ENCODE assay signal across 19 cellular contexts in genomic region chr2:41779873-41780272, GRCh38.
"Had no signal": no experiment of that assay in that cellular context is flagged by ENCODE, and none has a peak within 500 bp of the region (broad histone marks: within the 10 kb centered on the region; RNA-seq: fewer than 3 reads in every experiment).

No MANE protein-coding gene starts in this region.

- H3K4me3 Mint-ChIP-seq: activated B cell treated with CpG ODN at 0.5 μM for 24 hours; activated CD4-positive, alpha-beta T cell treated with anti-CD3 and anti-CD28 coated beads, Interleukin-2, amount 10 ng/mL, durations not matched to agents 7 days and 5 days; activated naive CD4-positive, alpha-beta T cell treated with anti-CD3 and anti-CD28 coated beads for 36 hours; activated T-helper 17 cell treated with anti-CD3 and anti-CD28 coated beads, Interleukin-2, amount 50 U/mL, for 72 hours; natural killer cell; stimulated activated effector memory CD8-positive, alpha-beta T cell treated with anti-CD3 and anti-CD28 coated beads, Interleukin-12 subunit alpha, Interleukin-12 subunit beta, amount 100 ng/mL, for 72 hours had no signal

- H3K36me3 Mint-ChIP-seq: natural killer cell; stimulated activated effector memory CD8-positive, alpha-beta T cell treated with anti-CD3 and anti-CD28 coated beads, Interleukin-12 subunit alpha, Interleukin-12 subunit beta, amount 100 ng/mL, for 72 hours had no signal

- H3K9me3 ChIP-seq: mucosa of descending colon, thyroid gland, uterus had no signal

- H3K27ac Mint-ChIP-seq: activated B cell treated with CpG ODN at 0.5 μM for 24 hours; activated CD4-positive, alpha-beta T cell treated with anti-CD3 and anti-CD28 coated beads, Interleukin-2, amount 10 ng/mL, durations not matched to agents 7 days and 5 days; activated naive CD4-positive, alpha-beta T cell treated with anti-CD3 and anti-CD28 coated beads for 36 hours; activated T-helper 17 cell treated with anti-CD3 and anti-CD28 coated beads, Interleukin-2, amount 50 U/mL, for 72 hours; natural killer cell; stimulated activated effector memory CD8-positive, alpha-beta T cell treated with anti-CD3 and anti-CD28 coated beads, Interleukin-12 subunit alpha, Interleukin-12 subunit beta, amount 100 ng/mL, for 72 hours had no signal

- H3K4me3 ChIP-seq: coronary artery, mucosa of descending colon, smooth muscle cell, thyroid gland, uterus had no signal

- H3K4me1 Mint-ChIP-seq: activated B cell treated with CpG ODN at 0.5 μM for 24 hours; activated CD4-positive, alpha-beta T cell treated with anti-CD3 and anti-CD28 coated beads, Interleukin-2, amount 10 ng/mL, durations not matched to agents 7 days and 5 days; activated T-helper 17 cell treated with anti-CD3 and anti-CD28 coated beads, Interleukin-2, amount 50 U/mL, for 72 hours; natural killer cell; stimulated activated effector memory CD8-positive, alpha-beta T cell treated with anti-CD3 and anti-CD28 coated beads, Interleukin-12 subunit alpha, Interleukin-12 subunit beta, amount 100 ng/mL, for 72 hours had no signal

- H3K4me1 ChIP-seq: uterus had no signal

- ATAC-seq: activated T-helper 17 cell treated with anti-CD3 and anti-CD28 coated beads, Interleukin-2, amount 50 U/mL, for 72 hours; left colon; mucosa of descending colon; natural killer cell; stimulated activated effector memory CD8-positive, alpha-beta T cell treated with anti-CD3 and anti-CD28 coated beads, Interleukin-12 subunit alpha, Interleukin-12 subunit beta, amount 100 ng/mL, for 72 hours had no signal

- DNase-seq: activated B cell treated with CpG ODN at 0.5 μM for 24 hours; activated CD4-positive, alpha-beta T cell treated with anti-CD3 and anti-CD28 coated beads, Interleukin-2, amount 10 ng/mL, durations not matched to agents 7 days and 5 days; activated CD8-positive, alpha-beta memory T cell treated with anti-CD3 and anti-CD28 coated beads for 24 hours; activated naive CD4-positive, alpha-beta T cell treated with anti-CD3 and anti-CD28 coated beads for 36 hours; activated T-cell treated with anti-CD3 and anti-CD28 coated beads for 4 hours; effector CD4-positive, alpha-beta T cell; foreskin melanocyte; head of caudate nucleus; left colon; mammary epithelial cell; mucosa of descending colon; natural killer cell; uterus had no signal

- H3K27me3 ChIP-seq: thyroid gland, uterus had no signal

- H3K4me2 ChIP-seq: smooth muscle cell had no signal

- H3K27ac ChIP-seq: coronary artery, uterus had no signal

- FAIRE-seq: endothelial cell of umbilical vein had no signal

- H3K9me3 Mint-ChIP-seq: activated naive CD4-positive, alpha-beta T cell treated with anti-CD3 and anti-CD28 coated beads for 36 hours; activated T-helper 17 cell treated with anti-CD3 and anti-CD28 coated beads, Interleukin-2, amount 50 U/mL, for 72 hours; natural killer cell; stimulated activated effector memory CD8-positive, alpha-beta T cell treated with anti-CD3 and anti-CD28 coated beads, Interleukin-12 subunit alpha, Interleukin-12 subunit beta, amount 100 ng/mL, for 72 hours had no signal

- H3K36me3 ChIP-seq: thyroid gland, uterus had no signal
